1 cellular context compared by ENCODE assay signal in genomic region chr19:38233740-38234251, GRCh38.
A peak's percentile ranks its signal among the peaks of the same experiment; 100 is the strongest.
TF ChIP-seq lines count a peak whose summit lies in the region.

No MANE protein-coding gene starts in this region.

TF ChIP-seq in H1, 55 proteins besides CTCF, POLR2A, EP300 and RAD21:
- TF ChIP-seq CTBP2 (IDR thresholded peaks at IDR 0.05; ENCODE audit: borderline replicate concordance, insufficient read depth, insufficient read length, low read length) (no peak), GABPA (IDR thresholded peaks at IDR 0.05; ENCODE audit: borderline replicate concordance, insufficient read depth, low read length) (no peak), SUZ12 (IDR thresholded peaks at IDR 0.05; ENCODE audit: low read length) (no peak), BCL11A (IDR thresholded peaks at IDR 0.05; ENCODE audit: low read depth in 2 of 2, low read length in 2 of 2) (no peak), SIN3A (conservative IDR thresholded peaks at IDR 0.05 in 1 of 2, IDR thresholded peaks at IDR 0.05 in 1 of 2; ENCODE audit: low read depth in 1 of 2, low read length in 2 of 2) (peak in 1 of 2 experiments; percentile 62; a peak in 1 of 4 replicates), YY1 (IDR thresholded peaks at IDR 0.05; ENCODE audit: low read depth, low read length) (no peak), JUND (IDR thresholded peaks at IDR 0.05; ENCODE audit: low read length) (0 out of 2 replicates have a peak, but pooled peaks have one; percentile 24), EGR1 (IDR thresholded peaks at IDR 0.05; ENCODE audit: borderline replicate concordance, low read depth, low read length) (no peak), SP1 (IDR thresholded peaks at IDR 0.05; ENCODE audit: low read depth, low read length) (no peak)
